In the genomic region with DNA sequence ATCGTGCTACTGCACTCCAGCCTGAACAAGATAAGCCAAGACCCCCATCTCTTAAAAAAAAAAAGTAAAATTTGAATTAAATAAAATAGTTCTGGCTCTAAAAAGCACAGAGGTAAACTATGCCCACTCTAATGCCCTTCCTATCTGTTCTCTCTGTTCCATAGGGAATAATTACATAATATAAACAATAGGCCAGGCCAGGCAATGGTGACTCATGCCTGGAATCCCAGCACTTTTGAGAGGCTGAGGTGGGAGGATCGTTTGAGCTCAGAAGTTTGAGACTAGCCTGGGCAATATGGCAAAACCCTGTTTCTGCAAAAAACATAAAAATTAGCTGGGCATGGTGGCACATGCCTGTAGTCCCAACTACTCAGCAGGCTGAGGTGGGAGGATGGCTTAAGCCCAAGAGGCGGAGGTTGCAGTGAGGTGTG, we compare ENCODE assay signal across 14 cellular contexts. TPM values are rescaled to one million over a fixed set of nuclear protein-coding genes. Genes with fewer than 3 reads are reported as not detected.
DNase-seq lines count a peak whose midpoint lies in the region; ATAC-seq and TF ChIP-seq lines count a peak whose summit lies in the region.
"Had no signal": no experiment of that assay in that cellular context is flagged by ENCODE, and none has a peak within 500 bp of the region (broad histone marks: within the 10 kb centered on the region; RNA-seq: fewer than 3 reads in every experiment).

No MANE protein-coding gene starts in this region.

- H3K27me3 ChIP-seq in body of pancreas, result no peaks in the 10 kb centered on the region

- H3K9me3 ChIP-seq in body of pancreas, result no peaks in the 10 kb centered on the region
- H3K9me3 ChIP-seq in mucosa of descending colon, result no peaks in the 10 kb centered on the region

- no peak for TF ChIP-seq RAD21 in Ishikawa (IDR thresholded peaks at IDR 0.05; ENCODE audit: low read depth)

- TF ChIP-seq CTCF in C4-2B (conservative IDR thresholded peaks at IDR 0.05), result no peak
- TF ChIP-seq CTCF in body of pancreas (IDR thresholded peaks at IDR 0.05), result no peak
- TF ChIP-seq CTCF in mucosa of descending colon (IDR thresholded peaks at IDR 0.05), result no peak

- H3K4me1 ChIP-seq in body of pancreas (peaks cover 94% of the 10 kb centered on the region), mucosa of descending colon (ENCODE audit: low read depth) (peaks cover 47% of the 10 kb centered on the region)

- H3K36me3 ChIP-seq in body of pancreas (replicated peaks in 1 of 2; ENCODE audit: insufficient read depth in 1 of 2, low read depth in 2 of 2) (no peaks in the 10 kb centered on the region), mucosa of descending colon (ENCODE audit: low read depth) (no peaks in the 10 kb centered on the region)

- DNase-seq in body of pancreas (peak in 1 of 4 donors; percentile 23), mucosa of descending colon (no peak), NCI-H187 (lab: John Stamatoyannopoulos, UW) (no peak)
- DNase-seq: activated naive CD8-positive, alpha-beta T cell treated with anti-CD3 and anti-CD28 coated beads, Interleukin-2, amount 10 ng/mL, durations not matched to agents 7 days and 5 days; CD8-positive, alpha-beta memory T cell; MV-4-11; NCI-H526 treated with DMSO at 0.1 percent for 48 hours; right cardiac atrium; T-cell had no signal

- H3K4me3 ChIP-seq in body of pancreas (no peak overlapping the region), mucosa of descending colon (no peak overlapping the region)

- TF ChIP-seq POLR2A in body of pancreas (IDR thresholded peaks at IDR 0.05), result no peak

- peak; percentile 43 for ATAC-seq in body of pancreas
- ATAC-seq in mucosa of descending colon, result peak; percentile 55
- no peak for ATAC-seq in GM21360 (IDR thresholded peaks at IDR 0.05; ENCODE audit: unreplicated experiment)
- no peak for ATAC-seq in GM21737 (IDR thresholded peaks at IDR 0.05; ENCODE audit: unreplicated experiment)
- ATAC-seq in HG03025 (IDR thresholded peaks at IDR 0.05; ENCODE audit: low FRiP score, unreplicated experiment), result no peak
- ATAC-seq: right cardiac atrium, T-cell had no signal

- no peak for TF ChIP-seq EP300 in Ishikawa (IDR thresholded peaks at IDR 0.05; ENCODE audit: borderline replicate concordance)

- 66 to 73% methylated on average over 3 of the region's 3 CpGs for WGBS in body of pancreas, 2 donors

- H3K27ac ChIP-seq in C4-2B (peak overlapping the region; percentile 74), body of pancreas (peak overlapping the region in 3 of 4 donors; percentile 52 to 71 (median 70))

- intact Hi-C loops in body of pancreas (cut with DNase I) (no loop called here), mucosa of descending colon (cut with DNase I, micrococcal nuclease) (no loop called here)

TF ChIP-seq in Ishikawa, 13 proteins besides CTCF, POLR2A, EP300 and RAD21:
- TF ChIP-seq TEAD4 (IDR thresholded peaks at IDR 0.05) (0 out of 2 replicates have a peak, but pooled peaks have one; percentile 20), CREB1 (IDR thresholded peaks at IDR 0.05; ENCODE audit: low read depth) (no peak)

RNA-seq across cellular contexts. Expression of a gene that starts 47.4 kb away (rescaled TPM):
- total RNA-seq in body of pancreas (100 to 1,000 TPM in 1 of 2 donors, 10 to 100 TPM in 1; 35.8 to 162 TPM), mucosa of descending colon (10 to 100 TPM; 29.4 to 87.8 (median 61.3) TPM)
- total RNA-seq: activated naive CD8-positive, alpha-beta T cell treated with anti-CD3 and anti-CD28 coated beads, Interleukin-2, amount 10 ng/mL, durations not matched to agents 7 days and 5 days had no signal

Comparison
In these comparisons a context has a peak if more than half of its experiments do, and no peak if none do; other contexts are left out.
1. ATAC-seq: peak in body of pancreas (single experiment) and mucosa of descending colon (single experiment); none in GM21360 (single experiment), GM21737 (single experiment) and HG03025 (single experiment).